ENCODE assay signal across 20 cellular contexts in genomic region chr9:130372057-130372456, GRCh38.
"Had no signal": no experiment of that assay in that cellular context is flagged by ENCODE, and none has a peak within 500 bp of the region (broad histone marks: within the 10 kb centered on the region; RNA-seq: fewer than 3 reads in every experiment).

No MANE protein-coding gene starts in this region.

- H3K4me1 ChIP-seq: right lobe of liver, suprapubic skin, transverse colon, uterus had no signal

- H3K4me3 Mint-ChIP-seq: activated B cell treated with CpG ODN at 0.5 μM for 24 hours; activated naive CD4-positive, alpha-beta T cell treated with anti-CD3 and anti-CD28 coated beads, Interleukin-2, amount 10 ng/mL, durations not matched to agents 7 days and 5 days; nephron progenitor cell; stimulated activated naive CD8-positive, alpha-beta T cell treated with anti-CD3 and anti-CD28 coated beads, Interleukin-15, amount 100 ng/mL, for 72 hours had no signal

- H3K27me3 Mint-ChIP-seq: stimulated activated naive CD8-positive, alpha-beta T cell treated with anti-CD3 and anti-CD28 coated beads, Interleukin-15, amount 100 ng/mL, for 72 hours had no signal

- H3K27me3 ChIP-seq: right lobe of liver, suprapubic skin, transverse colon, uterus had no signal

- H3K9me3 ChIP-seq: right lobe of liver, suprapubic skin, transverse colon, uterus had no signal

- DNase-seq: activated B cell treated with CpG ODN at 0.5 μM for 24 hours; activated CD4-positive, alpha-beta T cell treated with anti-CD3 and anti-CD28 coated beads for 4 hours; activated CD4-positive, alpha-beta T cell treated with anti-CD3 and anti-CD28 coated beads, Interleukin-2, amount 50 U/mL, for 48 hours; activated naive CD4-positive, alpha-beta T cell treated with anti-CD3 and anti-CD28 coated beads, Interleukin-2, amount 10 ng/mL, durations not matched to agents 7 days and 5 days; activated T-cell treated with anti-CD3 and anti-CD28 coated beads, Interleukin-2, amount 50 U/mL, for 48 hours; amygdala; cerebellar nuclear complex; left ventricle myocardium superior; nephron progenitor cell; occipital lobe; posterior cingulate gyrus; right lobe of liver; stimulated activated CD4-positive, alpha-beta T cell treated with anti-CD3 and anti-CD28 coated beads, Interleukin-1b, Interleukin-23, amount 100 ng/mL, for 48 hours; stimulated activated naive CD8-positive, alpha-beta T cell treated with anti-CD3 and anti-CD28 coated beads, Interleukin-15, amount 100 ng/mL, for 72 hours; T-helper 9 cell; transverse colon; uterus had no signal

- H3K4me3 ChIP-seq: coronary artery, right lobe of liver, skin epidermis, suprapubic skin, transverse colon, uterus had no signal

- H3K27ac ChIP-seq: coronary artery, right lobe of liver, skin epidermis, suprapubic skin, transverse colon, uterus had no signal

- H3K36me3 ChIP-seq: right lobe of liver, suprapubic skin, transverse colon, uterus had no signal

- ATAC-seq: left ventricle myocardium superior; right lobe of liver; stimulated activated naive CD8-positive, alpha-beta T cell treated with anti-CD3 and anti-CD28 coated beads, Interleukin-15, amount 100 ng/mL, for 72 hours had no signal

- H3K27ac Mint-ChIP-seq: activated B cell treated with CpG ODN at 0.5 μM for 24 hours; activated naive CD4-positive, alpha-beta T cell treated with anti-CD3 and anti-CD28 coated beads, Interleukin-2, amount 10 ng/mL, durations not matched to agents 7 days and 5 days; nephron progenitor cell; stimulated activated naive CD8-positive, alpha-beta T cell treated with anti-CD3 and anti-CD28 coated beads, Interleukin-15, amount 100 ng/mL, for 72 hours had no signal

- H3K36me3 Mint-ChIP-seq: activated naive CD4-positive, alpha-beta T cell treated with anti-CD3 and anti-CD28 coated beads, Interleukin-2, amount 10 ng/mL, durations not matched to agents 7 days and 5 days had no signal

- H3K9me3 Mint-ChIP-seq: activated B cell treated with CpG ODN at 0.5 μM for 24 hours; activated naive CD4-positive, alpha-beta T cell treated with anti-CD3 and anti-CD28 coated beads, Interleukin-2, amount 10 ng/mL, durations not matched to agents 7 days and 5 days had no signal
